In genomic region chr11:33476945-33477584, GRCh38 we compare ENCODE assay signal across 26 cellular contexts.
DNase-seq lines count a peak whose midpoint lies in the region; ATAC-seq, FAIRE-seq and TF ChIP-seq lines count a peak whose summit lies in the region.
"Had no signal": no experiment of that assay in that cellular context is flagged by ENCODE, and none has a peak within 500 bp of the region (broad histone marks: within the 10 kb centered on the region; RNA-seq: fewer than 3 reads in every experiment).

No MANE protein-coding gene starts in this region.

- H3K9me3 ChIP-seq in mammary epithelial cell (replicated peaks; ENCODE audit: insufficient read depth, low read length): no peaks in the 10 kb centered on the region
- H3K9me3 ChIP-seq in breast epithelium: no peaks in the 10 kb centered on the region
- no peaks in the 10 kb centered on the region for H3K9me3 ChIP-seq in astrocyte (ENCODE audit: insufficient read depth, low read depth, low read length)
- H3K9me3 ChIP-seq: BLaER1, esophagus muscularis mucosa, suprapubic skin had no signal

- H3K4me2 ChIP-seq in mammary epithelial cell (ENCODE audit: insufficient read depth, low read depth, low read length) (no peak overlapping the region), astrocyte (ENCODE audit: low read length) (peak overlapping the region; percentile 6)
- H3K4me2 ChIP-seq: BLaER1 had no signal

- H3K9ac ChIP-seq in mammary epithelial cell (ENCODE audit: insufficient read depth, low read length) (no peak overlapping the region), astrocyte (ENCODE audit: low read length) (no peak overlapping the region)
- H3K9ac ChIP-seq: BLaER1 had no signal

- in situ Hi-C loops in mammary epithelial cell (cut with MboI; ENCODE audit: low sequenced_read_pairs in 2 of 2): no loop called here

- H3K27ac Mint-ChIP-seq in astrocyte (ENCODE audit: unreplicated experiment): no peak overlapping the region
- no peak overlapping the region for H3K27ac Mint-ChIP-seq in CD14-positive monocyte
- H3K27ac Mint-ChIP-seq: activated naive CD4-positive, alpha-beta T cell treated with anti-CD3 and anti-CD28 coated beads, Interleukin-2, amount 50 U/mL, for 24 hours; natural killer cell; progenitor cell of endocrine pancreas had no signal

- H3K4me1 ChIP-seq in mammary epithelial cell (ENCODE audit: insufficient read depth, low read length): no peaks in the 10 kb centered on the region
- H3K4me1 ChIP-seq in breast epithelium: no peaks in the 10 kb centered on the region
- H3K4me1 ChIP-seq in astrocyte (ENCODE audit: insufficient read depth, low read length): peaks cover 20% of the 10 kb centered on the region
- H3K4me1 ChIP-seq: esophagus muscularis mucosa had no signal

- H3K36me3 ChIP-seq in mammary epithelial cell (ENCODE audit: insufficient read depth, low read length): no peaks in the 10 kb centered on the region
- H3K36me3 ChIP-seq in breast epithelium: no peaks in the 10 kb centered on the region
- H3K36me3 ChIP-seq in astrocyte (ENCODE audit: insufficient read depth, low read length): no peaks in the 10 kb centered on the region
- H3K36me3 ChIP-seq: BLaER1, esophagus muscularis mucosa, suprapubic skin had no signal

- no peak for TF ChIP-seq POLR2A in breast epithelium (IDR thresholded peaks at IDR 0.05)

- CTCF ChIA-PET in mammary epithelial cell (lab: Charles Lee; ENCODE audit: low non-redundant PET): no interaction called here

- H3K4me3 ChIP-seq in mammary epithelial cell (replicated peaks in 1 of 3; ENCODE audit: insufficient read depth in 1 of 3, low read depth in 2 of 3, low read length in 3 of 3) (no peak overlapping the region), breast epithelium (no peak overlapping the region), astrocyte (ENCODE audit: insufficient read depth, low read depth, low read length) (no peak overlapping the region)
- H3K4me3 ChIP-seq: BLaER1, esophagus muscularis mucosa, suprapubic skin had no signal

- ATAC-seq in GM18868 (IDR thresholded peaks at IDR 0.05; ENCODE audit: unreplicated experiment) (no peak), left colon (no peak)
- ATAC-seq: natural killer cell had no signal

- FAIRE-seq in astrocyte (lab: Jason Lieb, UNC): no peak
- FAIRE-seq: GM19239, H54, kidney, small intestine had no signal

- H3K36me3 Mint-ChIP-seq in astrocyte (ENCODE audit: low read depth, unreplicated experiment): no peaks in the 10 kb centered on the region
- no peaks in the 10 kb centered on the region for H3K36me3 Mint-ChIP-seq in CD14-positive monocyte
- H3K36me3 Mint-ChIP-seq: activated naive CD4-positive, alpha-beta T cell treated with anti-CD3 and anti-CD28 coated beads, Interleukin-2, amount 50 U/mL, for 24 hours; natural killer cell had no signal

- H3K4me3 Mint-ChIP-seq in astrocyte (ENCODE audit: unreplicated experiment): no peak overlapping the region
- H3K4me3 Mint-ChIP-seq in CD14-positive monocyte: no peak overlapping the region
- H3K4me3 Mint-ChIP-seq: activated naive CD4-positive, alpha-beta T cell treated with anti-CD3 and anti-CD28 coated beads, Interleukin-2, amount 50 U/mL, for 24 hours; natural killer cell had no signal

- H2AFZ ChIP-seq in mammary epithelial cell (ENCODE audit: low read depth, low read length): no peak overlapping the region
- H2AFZ ChIP-seq in astrocyte (ENCODE audit: low read depth, low read length): no peak overlapping the region

- H3K9me3 Mint-ChIP-seq in astrocyte (ENCODE audit: unreplicated experiment) (no peaks in the 10 kb centered on the region), CD14-positive monocyte (no peaks in the 10 kb centered on the region)
- H3K9me3 Mint-ChIP-seq: activated naive CD4-positive, alpha-beta T cell treated with anti-CD3 and anti-CD28 coated beads, Interleukin-2, amount 50 U/mL, for 24 hours; natural killer cell had no signal

- H3K27me3 Mint-ChIP-seq in astrocyte (ENCODE audit: low read depth, unreplicated experiment) (peaks cover 6% of the 10 kb centered on the region), CD14-positive monocyte (ENCODE audit: low read depth in 3 of 3) (peaks cover 12 to 21% (median 20%) of the 10 kb centered on the region in 3 donors)

- H4K20me1 ChIP-seq in mammary epithelial cell (ENCODE audit: insufficient read depth, low read length) (no peaks in the 10 kb centered on the region), astrocyte (ENCODE audit: insufficient read depth, low read length) (peaks cover 73% of the 10 kb centered on the region)
- H4K20me1 ChIP-seq: BLaER1 had no signal

- DNase-seq in mammary epithelial cell (peak; percentile 27), breast epithelium (ENCODE audit: low spot score in 2 of 2) (no peak), astrocyte (ENCODE audit: low read depth) (no peak), glomerular visceral epithelial cell (ENCODE audit: extremely low spot score) (peak; percentile 7), left colon (no peak), T-helper 1 cell (no peak), CD14-positive monocyte (ENCODE audit: low spot score) (no peak)
- DNase-seq: 8988T; activated CD4-positive, CD25-positive, alpha-beta regulatory T cell; activated T-cell treated with anti-CD3 and anti-CD28 coated beads, Interleukin-2, amount 50 U/mL, for 48 hours; effector CD4-positive, alpha-beta T cell; KG1; kidney; natural killer cell; NCI-H2081 treated with DMSO at 0.1 percent for 48 hours; NCI-H510A; stimulated activated CD4-positive, alpha-beta T cell treated with anti-CD3 and anti-CD28 coated beads, Interleukin-4, amount 100 ng/mL, for 24 hours had no signal

- BruUV-seq in mammary epithelial cell (replicated peaks; lab: Mats Ljungman, UMichigan): no TSS peak

- dilution Hi-C loops in mammary epithelial cell (cut with HindIII; ENCODE audit: low sequenced_read_pairs): loop anchor here (5.0 kb wide), 1 partner anchor 95 kb away; no protein-coding TSS in a partner anchor

- no peak for TF ChIP-seq CTCF in mammary epithelial cell (conservative IDR thresholded peaks at IDR 0.05 in 1 of 2, IDR thresholded peaks at IDR 0.05 in 1 of 2; ENCODE audit: extremely low read depth in 1 of 2, insufficient read depth in 1 of 2, low read depth in 1 of 2, low read length in 2 of 2)
- TF ChIP-seq CTCF in breast epithelium (IDR thresholded peaks at IDR 0.05): no peak
- no peak for TF ChIP-seq CTCF in astrocyte (IDR thresholded peaks at IDR 0.05; ENCODE audit: insufficient read depth, low read depth, low read length)
- TF ChIP-seq CTCF in CD14-positive monocyte (IDR thresholded peaks at IDR 0.05): no peak

- 69% methylated on average over 6 of the region's 6 CpGs for WGBS in mammary epithelial cell (ENCODE audit: low coverage, missing lambda C conversion rate)

- intact Hi-C loops in mammary epithelial cell (cut with micrococcal nuclease): no loop called here
- intact Hi-C loops in breast epithelium (cut with DNase I; ENCODE audit: low total_unique reads): no loop called here
- intact Hi-C loops in left colon (cut with DNase I, micrococcal nuclease): no loop called here
- intact Hi-C loops in CD14-positive monocyte (cut with micrococcal nuclease): no loop called here

- no peaks in the 10 kb centered on the region for H3K27me3 ChIP-seq in mammary epithelial cell (ENCODE audit: insufficient read depth, low read length)
- H3K27me3 ChIP-seq in breast epithelium: no peaks in the 10 kb centered on the region
- H3K27me3 ChIP-seq in astrocyte (ENCODE audit: insufficient read depth, low read length): no peaks in the 10 kb centered on the region
- H3K27me3 ChIP-seq: BLaER1 had no signal

- H3K79me2 ChIP-seq in mammary epithelial cell (ENCODE audit: insufficient read depth, low read length): no peaks in the 10 kb centered on the region
- peaks cover 90% of the 10 kb centered on the region for H3K79me2 ChIP-seq in astrocyte (ENCODE audit: insufficient read depth, low read length)

- H3K4me1 Mint-ChIP-seq in astrocyte (ENCODE audit: low read depth, unreplicated experiment) (peaks cover 9% of the 10 kb centered on the region), CD14-positive monocyte (no peaks in the 10 kb centered on the region)
- H3K4me1 Mint-ChIP-seq: activated naive CD4-positive, alpha-beta T cell treated with anti-CD3 and anti-CD28 coated beads, Interleukin-2, amount 50 U/mL, for 24 hours; natural killer cell had no signal

- H3K27ac ChIP-seq in mammary epithelial cell (ENCODE audit: insufficient read depth, low read depth, low read length) (no peak overlapping the region), breast epithelium (no peak overlapping the region), astrocyte (ENCODE audit: low read depth, low read length) (no peak overlapping the region)
- H3K27ac ChIP-seq: BLaER1, esophagus muscularis mucosa, suprapubic skin had no signal

Comparison
In these comparisons a context has a peak if more than half of its experiments do, and no peak if none do; other contexts are left out.
1. DNase-seq: peak in mammary epithelial cell (single experiment) and glomerular visceral epithelial cell (single experiment); none in breast epithelium (0 of 2), astrocyte (single experiment), left colon (0 of 2), T-helper 1 cell (0 of 5) and CD14-positive monocyte (single experiment).